ENCODE assay signal across 1 cellular context in genomic region chr1:147242449-147243227, GRCh38.
TF ChIP-seq lines count a peak whose summit lies in the region.

CHD1L (plus strand) TSS chr1:147242684; CDS start chr1:147242704, 20 bp downstream.

TF ChIP-seq in HepG2, 621 proteins besides CTCF, POLR2A, EP300 and RAD21 (continued from another document and continues in another):
- TF ChIP-seq HNF1B (CRISPR knock-in tag; IDR thresholded peaks at IDR 0.05) (peak; percentile 71), RBM22 (optimal IDR thresholded peaks at IDR 0.05; ENCODE audit: low read length) (no peak), TARDBP (CRISPR knock-in tag; IDR thresholded peaks at IDR 0.05) (peak; percentile 84), ZNF576 (CRISPR knock-in tag; IDR thresholded peaks at IDR 0.05) (no peak), DZIP1 (CRISPR knock-in tag; IDR thresholded peaks at IDR 0.05) (no peak), ZFP36L1 (CRISPR knock-in tag; IDR thresholded peaks at IDR 0.05) (peak; percentile 80), ZNF747 (CRISPR knock-in tag; IDR thresholded peaks at IDR 0.05; ENCODE audit: borderline replicate concordance) (no peak), GPN1 (CRISPR knock-in tag; IDR thresholded peaks at IDR 0.05; ENCODE audit: borderline replicate concordance) (no peak), AHDC1 (CRISPR knock-in tag; IDR thresholded peaks at IDR 0.05; ENCODE audit: borderline replicate concordance) (0 out of 2 replicates have a peak, but pooled peaks have one; percentile 36), ZMYM4 (CRISPR knock-in tag; IDR thresholded peaks at IDR 0.05) (peak; percentile 92), HBP1 (CRISPR knock-in tag; IDR thresholded peaks at IDR 0.05; ENCODE audit: low read depth) (peak; percentile 82; the same call in 1 of the 2 replicates), PHB2 (IDR thresholded peaks at IDR 0.05; ENCODE audit: partially characterized antibody) (no peak), MED8 (CRISPR knock-in tag; IDR thresholded peaks at IDR 0.05; ENCODE audit: insufficient replicate concordance) (no peak), ZNF598 (CRISPR knock-in tag; IDR thresholded peaks at IDR 0.05; ENCODE audit: borderline replicate concordance) (peak; percentile 21; the same call in 1 of the 2 replicates), REST (IDR thresholded peaks at IDR 0.05; ENCODE audit: borderline replicate concordance in 1 of 2, low read depth in 1 of 2, low read length in 2 of 2) (no peak; a peak in 1 of 4 replicates), HDAC2 (CRISPR knock-in tag; IDR thresholded peaks at IDR 0.05) (peak; percentile 66), BRCA1 (CRISPR knock-in tag; IDR thresholded peaks at IDR 0.05) (peak; percentile 73), ZNF280B (CRISPR knock-in tag; IDR thresholded peaks at IDR 0.05; ENCODE audit: borderline replicate concordance) (0 out of 2 replicates have a peak, but pooled peaks have one; percentile 62), SETDB1 (CRISPR knock-in tag; IDR thresholded peaks at IDR 0.05; ENCODE audit: borderline replicate concordance) (no peak), DMTF1 (CRISPR knock-in tag; IDR thresholded peaks at IDR 0.05) (no peak), FOSL2 (CRISPR knock-in tag; IDR thresholded peaks at IDR 0.05) (peak; percentile 70), GZF1 (CRISPR knock-in tag; IDR thresholded peaks at IDR 0.05) (peak; percentile 75; the same call in 1 of the 2 replicates), ZNF205 (CRISPR knock-in tag; IDR thresholded peaks at IDR 0.05) (0 out of 2 replicates have a peak, but pooled peaks have one; percentile 36), ERF (CRISPR knock-in tag; IDR thresholded peaks at IDR 0.05) (peak; percentile 72), NR2F1 (CRISPR knock-in tag; IDR thresholded peaks at IDR 0.05) (no peak), SNAPC4 (CRISPR knock-in tag; IDR thresholded peaks at IDR 0.05) (no peak), ATF1 (CRISPR knock-in tag; IDR thresholded peaks at IDR 0.05) (no peak), ZNF138 (CRISPR knock-in tag; IDR thresholded peaks at IDR 0.05; ENCODE audit: low read depth) (no peak)
